In the genomic region with DNA sequence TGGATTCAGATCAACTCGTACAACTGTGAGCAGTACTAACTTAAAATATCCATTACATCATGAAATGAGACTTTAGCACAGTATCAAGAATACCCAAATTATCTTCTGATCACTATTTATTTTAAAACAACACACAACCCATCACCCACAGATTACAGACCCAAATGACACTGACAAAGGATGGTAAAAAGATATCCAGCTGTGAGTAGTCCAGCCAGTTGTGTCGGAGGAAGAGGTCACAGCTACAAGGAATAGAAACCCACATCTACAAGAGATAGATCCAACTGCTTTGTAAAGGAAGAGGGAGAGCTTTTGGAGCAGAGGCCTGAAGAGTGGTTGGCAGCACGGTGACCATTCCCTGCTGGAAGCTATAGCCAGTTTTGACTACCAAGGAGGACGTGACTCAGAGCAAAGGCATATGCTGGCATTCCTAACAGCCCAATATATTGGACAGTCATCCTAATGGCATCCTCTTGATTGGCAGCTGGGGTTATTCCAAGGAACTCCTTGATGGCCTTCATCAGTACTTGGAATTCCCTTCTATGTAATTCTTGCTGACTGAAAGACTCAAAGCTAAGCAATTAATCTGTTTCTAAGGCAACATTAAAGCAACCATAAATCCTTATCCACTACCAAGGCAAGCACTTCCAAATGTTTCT, we compare ENCODE assay signal across 11 cellular contexts. TPM values are rescaled to one million over a fixed set of nuclear protein-coding genes. Genes with fewer than 3 reads are reported as not detected.
DNase-seq lines count a peak whose midpoint lies in the region; ATAC-seq and TF ChIP-seq lines count a peak whose summit lies in the region.
"Had no signal": no experiment of that assay in that cellular context is flagged by ENCODE, and none has a peak within 500 bp of the region (broad histone marks: within the 10 kb centered on the region; RNA-seq: fewer than 3 reads in every experiment).

No MANE protein-coding gene starts in this region.

- no peaks in the 10 kb centered on the region for H3K9me3 Mint-ChIP-seq in activated CD8-positive, alpha-beta memory T cell treated with anti-CD3 and anti-CD28 coated beads, Interleukin-2, amount 10 ng/mL, durations not matched to agents 7 days and 5 days (ENCODE audit: low read depth)
- H3K9me3 Mint-ChIP-seq: activated B cell treated with CpG ODN at 0.5 μM for 24 hours had no signal

- no peak for TF ChIP-seq CTCF in AG09319 (IDR thresholded peaks at IDR 0.05; ENCODE audit: low read depth, low read length)

- no peak for ATAC-seq in HG03571 (IDR thresholded peaks at IDR 0.05; ENCODE audit: unreplicated experiment)
- no peak for ATAC-seq in activated CD8-positive, alpha-beta memory T cell treated with anti-CD3 and anti-CD28 coated beads, Interleukin-2, amount 10 ng/mL, durations not matched to agents 7 days and 5 days
- ATAC-seq: left lobe of liver had no signal

- no peaks in the 10 kb centered on the region for H3K4me1 Mint-ChIP-seq in activated CD8-positive, alpha-beta memory T cell treated with anti-CD3 and anti-CD28 coated beads, Interleukin-2, amount 10 ng/mL, durations not matched to agents 7 days and 5 days
- H3K4me1 Mint-ChIP-seq: activated B cell treated with CpG ODN at 0.5 μM for 24 hours had no signal

- DNase-seq in AG09319 (ENCODE audit: extremely low read depth, low read depth) (peak; percentile 91), NCI-H446 treated with DMSO at 0.1 percent for 48 hours (lab: John Stamatoyannopoulos, UW) (peak; percentile 74), epithelial cell of prostate (ENCODE audit: low read depth, low spot score) (peak; percentile 59), myocyte (ENCODE audit: low read depth) (peak; percentile 94), midbrain (lab: John Stamatoyannopoulos, UW) (no peak), GM19238 (ENCODE audit: insufficient read length, low spot score) (no peak)
- DNase-seq in activated CD8-positive, alpha-beta memory T cell treated with anti-CD3 and anti-CD28 coated beads, Interleukin-2, amount 10 ng/mL, durations not matched to agents 7 days and 5 days = no peak
- DNase-seq: activated B cell treated with CpG ODN at 0.5 μM for 24 hours, Caco-2 had no signal

- H3K27ac Mint-ChIP-seq in activated CD8-positive, alpha-beta memory T cell treated with anti-CD3 and anti-CD28 coated beads, Interleukin-2, amount 10 ng/mL, durations not matched to agents 7 days and 5 days = no peak overlapping the region
- H3K27ac Mint-ChIP-seq: activated B cell treated with CpG ODN at 0.5 μM for 24 hours had no signal

- H3K27me3 Mint-ChIP-seq in activated CD8-positive, alpha-beta memory T cell treated with anti-CD3 and anti-CD28 coated beads, Interleukin-2, amount 10 ng/mL, durations not matched to agents 7 days and 5 days = no peaks in the 10 kb centered on the region
- H3K27me3 Mint-ChIP-seq: activated B cell treated with CpG ODN at 0.5 μM for 24 hours had no signal

- no peak overlapping the region for H3K4me3 Mint-ChIP-seq in activated CD8-positive, alpha-beta memory T cell treated with anti-CD3 and anti-CD28 coated beads, Interleukin-2, amount 10 ng/mL, durations not matched to agents 7 days and 5 days
- H3K4me3 Mint-ChIP-seq: activated B cell treated with CpG ODN at 0.5 μM for 24 hours had no signal

- H3K36me3 Mint-ChIP-seq in activated CD8-positive, alpha-beta memory T cell treated with anti-CD3 and anti-CD28 coated beads, Interleukin-2, amount 10 ng/mL, durations not matched to agents 7 days and 5 days = no peaks in the 10 kb centered on the region

- CTCF ChIA-PET in activated CD8-positive, alpha-beta memory T cell treated with anti-CD3 and anti-CD28 coated beads, Interleukin-2, amount 10 ng/mL, durations not matched to agents 7 days and 5 days (lab: Charles Lee) = no interaction called here

- H3K27ac ChIP-seq in epithelial cell of prostate = peak overlapping the region; percentile 83

RNA-seq across cellular contexts. Expression of a gene that starts 17.1 kb away (rescaled TPM):
- 5.2 and 8.3 TPM in 2 replicates for total RNA-seq in myocyte
- polyA plus RNA-seq in myocyte (2012) = 3.1 TPM
- 1 to 10 TPM in 1 of 2 experiments, under 1 TPM in 1; 0.44 to 1.1 TPM for total RNA-seq in activated CD8-positive, alpha-beta memory T cell treated with anti-CD3 and anti-CD28 coated beads, Interleukin-2, amount 10 ng/mL, durations not matched to agents 7 days and 5 days

Comparison
In these comparisons a context has a peak if more than half of its experiments do, and no peak if none do; other contexts are left out.
1. DNase-seq: peak in AG09319 (single experiment), NCI-H446 treated with DMSO at 0.1 percent for 48 hours (single experiment), epithelial cell of prostate (single experiment) and myocyte (single experiment); none in midbrain (single experiment), activated CD8-positive, alpha-beta memory T cell treated with anti-CD3 and anti-CD28 coated beads, Interleukin-2, amount 10 ng/mL, durations not matched to agents 7 days and 5 days (single experiment) and GM19238 (single experiment).